ENCODE assay signal across 14 cellular contexts in the genomic region with DNA sequence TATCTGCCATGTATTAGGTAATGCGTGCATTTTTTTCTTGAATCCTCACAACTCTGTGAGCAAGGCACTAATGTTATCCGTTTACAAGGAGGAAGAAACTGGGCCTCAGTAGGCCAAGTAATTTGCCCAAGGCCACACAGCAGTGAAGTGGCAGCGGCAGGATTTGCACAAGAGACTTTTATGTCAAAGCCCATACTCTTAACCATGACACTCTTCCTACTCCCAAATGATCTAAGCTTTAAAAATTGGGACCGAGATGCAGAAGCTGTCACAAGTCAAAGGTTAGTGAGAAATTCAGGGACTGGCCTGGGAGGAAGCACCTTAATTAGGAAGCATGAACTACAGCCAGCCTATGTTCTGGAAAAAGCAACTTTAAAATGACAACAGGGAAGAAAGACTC. TPM values are rescaled to one million over a fixed set of nuclear protein-coding genes. Genes with fewer than 3 reads are reported as not detected.
DNase-seq lines count a peak whose midpoint lies in the region; ATAC-seq, FAIRE-seq and TF ChIP-seq lines count a peak whose summit lies in the region.
"Had no signal": no experiment of that assay in that cellular context is flagged by ENCODE, and none has a peak within 500 bp of the region (broad histone marks: within the 10 kb centered on the region; RNA-seq: fewer than 3 reads in every experiment).

No MANE protein-coding gene starts in this region.

- H3F3A ChIP-seq in GM23248 (ENCODE audit: insufficient read depth): peaks cover 69% of the 10 kb centered on the region

- peaks cover 11% of the 10 kb centered on the region for H3K36me3 Mint-ChIP-seq in natural killer cell treated with Interleukin-12 subunit alpha and Interleukin-12 subunit beta and Interleukin-15 and Interleukin-18, amount 100 ng/mL, for 72 hours

- peaks cover 85% of the 10 kb centered on the region for H3K79me2 ChIP-seq in GM23248 (ENCODE audit: insufficient read depth)
- H3K79me2 ChIP-seq in GM12878 (ENCODE audit: control insufficient read depth, insufficient read depth, low read length): peaks cover 82% of the 10 kb centered on the region

- RAD21 ChIA-PET in GM12878 (lab: Charles Lee; ENCODE audit: unreplicated experiment): interaction anchor here (1.3 to 12.1 kb wide), 4 partner anchors 9 to 79 kb away, joined by 4 to 216 read pairs (median 18); partner anchors contain the start of gene MAP3K14

- intact Hi-C loops in GM12878 (cut with micrococcal nuclease; ENCODE audit: unreplicated experiment): no loop called here

- peak overlapping the region; percentile 39 for H3K4me3 Mint-ChIP-seq in natural killer cell treated with Interleukin-12 subunit alpha and Interleukin-12 subunit beta and Interleukin-15 and Interleukin-18, amount 100 ng/mL, for 72 hours
- H3K4me3 Mint-ChIP-seq: activated naive CD8-positive, alpha-beta T cell treated with anti-CD3 and anti-CD28 coated beads, Interleukin-2, amount 10 ng/mL, durations not matched to agents 7 days and 5 days had no signal

- TF ChIP-seq POLR2A in A549 (IDR thresholded peaks at IDR 0.05; ENCODE audit: low read length): no peak
- TF ChIP-seq POLR2A in GM12878 (IDR thresholded peaks at IDR 0.05; ENCODE audit: low read depth, low read length): no peak

- peak overlapping the region; percentile 96 to 98 for H3K27ac Mint-ChIP-seq in natural killer cell treated with Interleukin-12 subunit alpha and Interleukin-12 subunit beta and Interleukin-15 and Interleukin-18, amount 100 ng/mL, for 72 hours
- H3K27ac Mint-ChIP-seq: activated naive CD8-positive, alpha-beta T cell treated with anti-CD3 and anti-CD28 coated beads, Interleukin-2, amount 10 ng/mL, durations not matched to agents 7 days and 5 days had no signal

- no peak for DNase-seq in A549 (ENCODE audit: low read depth in 1 of 2, low spot score in 1 of 2)
- DNase-seq in GM23248: no peak
- no peak for DNase-seq in GM12878 (ENCODE audit: low read depth, low spot score)
- no peak for DNase-seq in natural killer cell treated with Interleukin-12 subunit alpha and Interleukin-12 subunit beta and Interleukin-15 and Interleukin-18, amount 100 ng/mL, for 72 hours (ENCODE audit: low spot score)
- no peak for DNase-seq in GM19240 (ENCODE audit: insufficient read length, low spot score)
- DNase-seq in stimulated activated CD4-positive, alpha-beta T cell treated with anti-CD3 and anti-CD28 coated beads, Interleukin-15, amount 100 ng/mL, for 24 hours: no peak
- no peak for DNase-seq in NCI-H82 (lab: John Stamatoyannopoulos, UW)
- no peak for DNase-seq in activated CD4-positive, alpha-beta T cell treated with anti-CD3 and anti-CD28 coated beads for 4 hours
- DNase-seq: activated naive CD8-positive, alpha-beta T cell treated with anti-CD3 and anti-CD28 coated beads, Interleukin-2, amount 10 ng/mL, durations not matched to agents 7 days and 5 days; effector memory CD4-positive, alpha-beta T cell; NCI-H345 had no signal

- TF ChIP-seq EP300 in A549 (IDR thresholded peaks at IDR 0.05) (no peak), GM12878 (IDR thresholded peaks at IDR 0.05; ENCODE audit: borderline replicate concordance in 1 of 2, control insufficient read depth in 1 of 2, low read depth in 2 of 2, low read length in 2 of 2) (no peak)

- H3K9me3 ChIP-seq in A549 (no peaks in the 10 kb centered on the region), GM23248 (ENCODE audit: low read depth) (no peaks in the 10 kb centered on the region), GM12878 (replicated peaks; ENCODE audit: control insufficient read depth, insufficient read depth, low read length) (no peaks in the 10 kb centered on the region; the same call in 2 of the 3 replicates)

- H3K4me2 ChIP-seq in A549 (peak overlapping the region; percentile 72), GM23248 (ENCODE audit: unreplicated experiment) (peak overlapping the region; percentile 63), GM12878 (ENCODE audit: control insufficient read depth, insufficient read depth) (peak overlapping the region; percentile 11; the same call in 1 of the 2 replicates)

- FAIRE-seq in A549 (lab: Jason Lieb, UNC) (no peak), GM12878 (lab: Jason Lieb, UNC) (no peak)

- H4K20me1 ChIP-seq in GM23248 (ENCODE audit: insufficient read depth) (no peaks in the 10 kb centered on the region), GM12878 (ENCODE audit: control insufficient read depth, insufficient read depth) (no peaks in the 10 kb centered on the region)

- H3K9me2 ChIP-seq in GM23248 (ENCODE audit: insufficient read depth): no peaks in the 10 kb centered on the region

- 57% methylated on average over 4 of the region's 4 CpGs for WGBS in A549 (ENCODE audit: missing lambda C conversion rate)
- WGBS in GM23248 (ENCODE audit: low coverage in 1 of 2, low lambda C conversion rate in 2 of 2, missing lambda C conversion rate in 2 of 2), 2 experiments: 50 to 53% methylated on average over 4 of the region's 4 CpGs
- WGBS in GM12878 (ENCODE audit: insufficient coverage, insufficient replicate concordance, low lambda C conversion rate, missing lambda C conversion rate): 76% methylated on average over 4 of the region's 4 CpGs

- H3K27ac ChIP-seq in A549 (peak overlapping the region; percentile 77 to 92), GM23248 (peak overlapping the region; percentile 92), GM12878 (ENCODE audit: control insufficient read depth, insufficient read depth) (peak overlapping the region; percentile 60)

- POLR2A ChIA-PET in A549 (lab: Yijun Ruan, JAX) (interaction anchor here (0.6 to 3.2 kb wide), 3 partner anchors 11 to 1592 kb away, joined by 3 to 28 read pairs (median 7); partner anchors contain the start of gene MAP3K14), GM12878 (lab: Charles Lee) (interaction anchor here (0.8 to 11.6 kb wide), 6 partner anchors 8 to 51 kb away, joined by 3 to 203 read pairs (median 6); partner anchors contain the start of gene MAP3K14)

- H3K4me3 ChIP-seq in A549: no peak overlapping the region
- H3K4me3 ChIP-seq in GM23248: no peak overlapping the region
- H3K4me3 ChIP-seq in GM12878: no peak overlapping the region

- no peak for ATAC-seq in A549
- ATAC-seq in GM12878: no peak
- no peak for ATAC-seq in natural killer cell treated with Interleukin-12 subunit alpha and Interleukin-12 subunit beta and Interleukin-15 and Interleukin-18, amount 100 ng/mL, for 72 hours

- no peak for TF ChIP-seq RAD21 in A549 (conservative IDR thresholded peaks at IDR 0.05 in 1 of 2, IDR thresholded peaks at IDR 0.05 in 1 of 2)
- TF ChIP-seq RAD21 in GM12878 (IDR thresholded peaks at IDR 0.05; ENCODE audit: insufficient read depth, low read depth, low read length): no peak

- peaks cover 63% of the 10 kb centered on the region in 2 donors for H3K4me1 Mint-ChIP-seq in natural killer cell treated with Interleukin-12 subunit alpha and Interleukin-12 subunit beta and Interleukin-15 and Interleukin-18, amount 100 ng/mL, for 72 hours (ENCODE audit: low read depth in 2 of 2)

- BruUV-seq in GM12878 (replicated peaks; lab: Mats Ljungman, UMichigan): TSS peak; percentile 0

- H3K27me3 ChIP-seq in GM23248 (replicated peaks; ENCODE audit: insufficient read depth) (no peaks in the 10 kb centered on the region), GM12878 (replicated peaks in 1 of 2; ENCODE audit: control insufficient read depth in 2 of 2, insufficient read depth in 2 of 2, low read length in 1 of 2) (no peaks in the 10 kb centered on the region)

- SMC1A ChIA-PET in GM12878 (lab: Charles Lee; ENCODE audit: uncharacterized antibody, unreplicated experiment): interaction anchor here (1.2 to 17.3 kb wide), 4 partner anchors 8 to 29 kb away, joined by 3 to 153 read pairs (median 30); partner anchors contain the start of gene MAP3K14

- H3K4me1 ChIP-seq in A549 (peaks cover 89% of the 10 kb centered on the region), GM23248 (ENCODE audit: insufficient read depth) (peaks cover 71% of the 10 kb centered on the region), GM12878 (ENCODE audit: control insufficient read depth, insufficient read depth, low read length) (peaks cover 85% of the 10 kb centered on the region)

- H3K27me3 Mint-ChIP-seq in natural killer cell treated with Interleukin-12 subunit alpha and Interleukin-12 subunit beta and Interleukin-15 and Interleukin-18, amount 100 ng/mL, for 72 hours: no peaks in the 10 kb centered on the region
- H3K27me3 Mint-ChIP-seq: activated naive CD8-positive, alpha-beta T cell treated with anti-CD3 and anti-CD28 coated beads, Interleukin-2, amount 10 ng/mL, durations not matched to agents 7 days and 5 days had no signal

- CTCF ChIA-PET in A549 (lab: Yijun Ruan, JAX) (interaction anchor here (0.6 to 39.8 kb wide), 16 partner anchors 8 to 171 kb away, joined by 3 to 640 read pairs (median 7); partner anchors contain the start of genes ACBD4 and MAP3K14), GM12878 (lab: Yijun Ruan, JAX) (interaction anchor here (0.8 to 13.2 kb wide), 5 partner anchors 11 to 79 kb away, joined by 3 to 194 read pairs (median 4); partner anchors contain the start of gene MAP3K14)

- in situ Hi-C loops in GM23248 (cut with MboI) (no loop called here), GM12878 (cut with MboI) (no loop called here)

- TF ChIP-seq CTCF in A549 (IDR thresholded peaks at IDR 0.05) (no peak), GM12878 (IDR thresholded peaks at IDR 0.05 in 2 of 3, conservative IDR thresholded peaks at IDR 0.05 in 1 of 3; ENCODE audit: control insufficient read depth in 2 of 3, extremely low read depth in 1 of 3, insufficient read depth in 1 of 3, low read depth in 3 of 3, low read length in 3 of 3) (no peak)

- no peaks in the 10 kb centered on the region for H3K9me3 Mint-ChIP-seq in natural killer cell treated with Interleukin-12 subunit alpha and Interleukin-12 subunit beta and Interleukin-15 and Interleukin-18, amount 100 ng/mL, for 72 hours
- H3K9me3 Mint-ChIP-seq: activated naive CD8-positive, alpha-beta T cell treated with anti-CD3 and anti-CD28 coated beads, Interleukin-2, amount 10 ng/mL, durations not matched to agents 7 days and 5 days had no signal

- H2AFZ ChIP-seq in GM23248 (no peak overlapping the region), GM12878 (ENCODE audit: control insufficient read depth, low read depth, low read length) (no peak overlapping the region)

- peak overlapping the region; percentile 51 for H3K9ac ChIP-seq in GM23248
- no peak overlapping the region; the same call in 1 of the 2 replicates for H3K9ac ChIP-seq in GM12878 (ENCODE audit: control insufficient read depth, insufficient read depth, low read length)

- H3K36me3 ChIP-seq in GM23248 (ENCODE audit: low read depth) (no peaks in the 10 kb centered on the region), GM12878 (ENCODE audit: control insufficient read depth in 2 of 2, insufficient read depth in 2 of 2, low read length in 1 of 2) (peaks cover 5 to 16% of the 10 kb centered on the region in 2 experiments)

RNA-seq across cellular contexts. Expression of gene MAP3K14, which starts 10.7 kb away (rescaled TPM):
- polyA plus RNA-seq in A549 (2011; rRNA removed) (9.1 and 10.9 TPM in 2 replicates), A549 (2017; fragmentation: RNase III; extraction: RNeasy Plus Mini Kit Qiagen cat#74134 plus additional on column Dnase treatment) (30.7 to 53.6 TPM (median 34.5 TPM) in 3 replicates), GM23248 (2016; fragmentation: Nextera tagmentation; extraction: Ambion mirVana) (2.7 and 3.4 TPM in 2 replicates), GM12878 (2011; rRNA removed) (4.8 and 12.4 TPM in 2 replicates), GM12878 (2014; fragmentation: Illumina TruSeq; extraction: Trizol) (6.7 and 18.2 TPM in 2 replicates), GM12878 (2014; fragmentation: Nextera tagmentation; extraction: Ambion mirVana) (1 to 10 TPM; 2.1 to 4.5 TPM), GM12878 (2014; rRNA removed) (23.9 and 24.4 TPM in 2 replicates), GM12878 (2016; fragmentation: Nextera tagmentation; extraction: Ambion mirVana) (10 to 100 TPM; 23.2 to 25.1 TPM)
- 39.9 and 49.0 TPM in 2 replicates for polyA plus RNA-seq in A549 (2012; cell fraction: cytosol; rRNA removed)
- polyA plus RNA-seq in A549 (2012; cell fraction: nucleus; rRNA removed): 142 and 168 TPM in 2 replicates
- polyA minus RNA-seq in A549 (2011; rRNA and poly(A)+ RNA removed): 12.0 and 13.0 TPM in 2 replicates
- 3.0 and 4.2 TPM in 2 replicates for total RNA-seq in GM23248 (2014; rRNA removed; shearing (Covaris generic))
- 26.9 and 29.0 TPM in 2 replicates for total RNA-seq in GM12878 (2013; cell fraction: nucleolus; rRNA removed)
- total RNA-seq in GM12878 (2014; rRNA removed) (18.0 and 21.2 TPM in 2 replicates), GM12878 (2014; rRNA removed; fragmentation: Illumina TruSeq; extraction: Trizol) (7.5 and 9.3 TPM in 2 replicates), GM12878 (2021) (33.3 and 35.9 TPM in 2 replicates)
- polyA plus RNA-seq in GM12878 (2011; ENCODE audit: low read depth): 7.5 TPM
- polyA plus RNA-seq in GM12878 (2011; cell fraction: cytosol; rRNA removed): 16.6 and 19.6 TPM in 2 replicates
- 24.6 and 35.3 TPM in 2 replicates for polyA plus RNA-seq in GM12878 (2011; cell fraction: nucleus; rRNA removed)
- 17.1 and 17.4 TPM in 2 replicates for polyA plus RNA-seq in GM12878 (2012)
- polyA minus RNA-seq in GM12878 (2011; rRNA and poly(A)+ RNA removed): 9.2 and 17.2 TPM in 2 replicates
- polyA minus RNA-seq in GM12878 (2011; cell fraction: cytosol; rRNA and poly(A)+ RNA removed): 6.3 and 8.7 TPM in 2 replicates
- 5.9 and 10.3 TPM in 2 replicates for polyA minus RNA-seq in GM12878 (2011; cell fraction: nucleus; rRNA and poly(A)+ RNA removed)
- total RNA-seq in natural killer cell treated with Interleukin-12 subunit alpha and Interleukin-12 subunit beta and Interleukin-15 and Interleukin-18, amount 100 ng/mL, for 72 hours: 10 to 100 TPM; 65.9 to 75.4 TPM

RNA-seq across cellular contexts. Expression of gene SPATA32, which starts 44.2 kb away (rescaled TPM):
- polyA plus RNA-seq in A549 (2011; rRNA removed): 0.05 and 0.08 TPM in 2 replicates
- 0.09 and 0.16 TPM in 2 replicates for polyA plus RNA-seq in A549 (2012; cell fraction: cytosol; rRNA removed)
- polyA plus RNA-seq in A549 (2012; cell fraction: nucleus; rRNA removed): 0.40 and 0.54 TPM in 2 replicates
- polyA plus RNA-seq in A549 (2017; fragmentation: RNase III; extraction: RNeasy Plus Mini Kit Qiagen cat#74134 plus additional on column Dnase treatment): 0.09 to 0.25 TPM (median 0.21 TPM) in 3 replicates
- not detected in 2 replicates for polyA minus RNA-seq in A549 (2011; rRNA and poly(A)+ RNA removed)
- not detected in 2 replicates for total RNA-seq in GM23248 (2014; rRNA removed; shearing (Covaris generic))
- polyA plus RNA-seq in GM23248 (2016; fragmentation: Nextera tagmentation; extraction: Ambion mirVana): not detected in 2 replicates
- 0.24 TPM in 1 of 2 replicates, not detected in the other for total RNA-seq in GM12878 (2013; cell fraction: nucleolus; rRNA removed)
- 0.11 TPM in 1 of 2 replicates, not detected in the other for total RNA-seq in GM12878 (2014; rRNA removed)
- total RNA-seq in GM12878 (2014; rRNA removed; fragmentation: Illumina TruSeq; extraction: Trizol): not detected in 2 replicates
- 0.13 and 0.21 TPM in 2 replicates for total RNA-seq in GM12878 (2021)
- 0.24 TPM for polyA plus RNA-seq in GM12878 (2011; ENCODE audit: low read depth)
- 0.03 TPM in 1 of 2 replicates, not detected in the other for polyA plus RNA-seq in GM12878 (2011; rRNA removed)
- polyA plus RNA-seq in GM12878 (2011; cell fraction: cytosol; rRNA removed): not detected in 2 replicates
- polyA plus RNA-seq in GM12878 (2011; cell fraction: nucleus; rRNA removed): 0.06 and 0.10 TPM in 2 replicates
- 0.29 and 0.32 TPM in 2 replicates for polyA plus RNA-seq in GM12878 (2012)
- not detected in 2 replicates for polyA plus RNA-seq in GM12878 (2014; fragmentation: Illumina TruSeq; extraction: Trizol)
- polyA plus RNA-seq in GM12878 (2014; fragmentation: Nextera tagmentation; extraction: Ambion mirVana): under 1 TPM; 0.11 to 0.13 TPM
- polyA plus RNA-seq in GM12878 (2014; rRNA removed): 0.06 TPM in 1 of 2 replicates, not detected in the other
- under 1 TPM in 1 of 2 experiments, not detected in 1; 0.35 TPM for polyA plus RNA-seq in GM12878 (2016; fragmentation: Nextera tagmentation; extraction: Ambion mirVana)
- polyA minus RNA-seq in GM12878 (2011; rRNA and poly(A)+ RNA removed): not detected in 2 replicates
- polyA minus RNA-seq in GM12878 (2011; cell fraction: cytosol; rRNA and poly(A)+ RNA removed): not detected in 2 replicates
- not detected in 2 replicates for polyA minus RNA-seq in GM12878 (2011; cell fraction: nucleus; rRNA and poly(A)+ RNA removed)
- under 1 TPM; 0.62 to 0.81 TPM for total RNA-seq in natural killer cell treated with Interleukin-12 subunit alpha and Interleukin-12 subunit beta and Interleukin-15 and Interleukin-18, amount 100 ng/mL, for 72 hours
- total RNA-seq: myocyte, RPMI7951, temporal lobe had no signal

Comparison
In these comparisons a context has a peak if more than half of its experiments do, and no peak if none do; other contexts are left out.
1. H3K4me2 ChIP-seq: peak in every context shown above with its lines; median percentile 72 in A549; 63 in GM23248; 11 in GM12878.